ENCODE assay signal across 21 cellular contexts in the genomic region with DNA sequence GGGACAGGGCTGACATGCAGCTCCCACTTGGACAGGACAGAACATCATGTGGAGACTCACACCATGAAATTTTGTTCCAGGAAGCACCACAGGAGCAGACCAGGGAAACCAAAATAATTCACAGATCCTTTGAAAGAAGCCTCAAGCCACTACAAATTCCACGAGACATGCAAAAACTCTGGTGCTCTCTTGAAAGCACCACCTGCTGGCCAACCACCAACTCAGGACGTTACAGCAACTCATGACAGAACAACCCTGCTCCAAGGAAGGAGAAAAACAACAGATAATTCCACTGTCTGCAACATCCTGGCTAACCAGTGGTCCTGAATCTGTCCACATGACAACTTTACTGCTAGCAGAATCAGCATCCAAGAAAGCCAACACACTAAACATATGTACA.
"Had no signal": no experiment of that assay in that cellular context is flagged by ENCODE, and none has a peak within 500 bp of the region (broad histone marks: within the 10 kb centered on the region; RNA-seq: fewer than 3 reads in every experiment).

No MANE protein-coding gene starts in this region.

- DNase-seq: activated CD4-positive, alpha-beta T cell treated with anti-CD3 and anti-CD28 coated beads, Interleukin-2, amount 50 U/mL, for 48 hours; activated gamma-delta T cell; adrenal gland; dermis blood vessel endothelial cell; effector memory CD4-positive, alpha-beta T cell; foreskin fibroblast; islet precursor cell; lower lobe of right lung; nucleus accumbens; posterior cingulate gyrus; sigmoid colon; stimulated activated CD4-positive, alpha-beta T cell treated with anti-CD3 and anti-CD28 coated beads, Interleukin-4, amount 100 ng/mL, for 4 hours; T-helper 17 cell; testis; upper lobe of right lung had no signal

- H3K27ac Mint-ChIP-seq: activated naive CD4-positive, alpha-beta T cell treated with anti-CD3 and anti-CD28 coated beads, Interleukin-2, amount 50 U/mL, for 24 hours; natural killer cell treated with Interleukin-12 subunit alpha and Interleukin-12 subunit beta and Interleukin-15 and Interleukin-18, amount 100 ng/mL, for 72 hours; stimulated activated memory B cell treated with anti-CD40 and anti-IgM and Interleukin-4, amounts not matched to agents 10 μg/mL and 1 μg/mL and 100 μg/mL, for 72 hours; T-helper 17 cell had no signal

- H3K27ac ChIP-seq: adrenal gland, cardiac muscle cell, hepatocyte, lower lobe of right lung, sigmoid colon, testis, upper lobe of right lung, VCaP had no signal

- H3K9me3 ChIP-seq: adrenal gland, sigmoid colon, testis, upper lobe of right lung had no signal

- H3K27me3 Mint-ChIP-seq: activated naive CD4-positive, alpha-beta T cell treated with anti-CD3 and anti-CD28 coated beads, Interleukin-2, amount 50 U/mL, for 24 hours; natural killer cell treated with Interleukin-12 subunit alpha and Interleukin-12 subunit beta and Interleukin-15 and Interleukin-18, amount 100 ng/mL, for 72 hours; T-helper 17 cell had no signal

- ATAC-seq: lower lobe of right lung; natural killer cell treated with Interleukin-12 subunit alpha and Interleukin-12 subunit beta and Interleukin-15 and Interleukin-18, amount 100 ng/mL, for 72 hours; stimulated activated memory B cell treated with anti-CD40 and anti-IgM and Interleukin-4, amounts not matched to agents 10 μg/mL and 1 μg/mL and 100 μg/mL, for 72 hours; T-helper 17 cell; upper lobe of right lung had no signal

- H3K27me3 ChIP-seq: adrenal gland, cardiac muscle cell, hepatocyte, sigmoid colon, testis, upper lobe of right lung had no signal

- H3K4me1 Mint-ChIP-seq: activated naive CD4-positive, alpha-beta T cell treated with anti-CD3 and anti-CD28 coated beads, Interleukin-2, amount 50 U/mL, for 24 hours; stimulated activated memory B cell treated with anti-CD40 and anti-IgM and Interleukin-4, amounts not matched to agents 10 μg/mL and 1 μg/mL and 100 μg/mL, for 72 hours; T-helper 17 cell had no signal

- H3K36me3 Mint-ChIP-seq: activated naive CD4-positive, alpha-beta T cell treated with anti-CD3 and anti-CD28 coated beads, Interleukin-2, amount 50 U/mL, for 24 hours had no signal

- H3K4me3 ChIP-seq: adrenal gland, cardiac muscle cell, hepatocyte, lower lobe of right lung, sigmoid colon, testis, upper lobe of right lung had no signal

- H3K4me1 ChIP-seq: adrenal gland, lower lobe of right lung, sigmoid colon, testis, upper lobe of right lung had no signal

- H3K36me3 ChIP-seq: adrenal gland, cardiac muscle cell, lower lobe of right lung, sigmoid colon, upper lobe of right lung had no signal

- H3K4me3 Mint-ChIP-seq: activated naive CD4-positive, alpha-beta T cell treated with anti-CD3 and anti-CD28 coated beads, Interleukin-2, amount 50 U/mL, for 24 hours; natural killer cell treated with Interleukin-12 subunit alpha and Interleukin-12 subunit beta and Interleukin-15 and Interleukin-18, amount 100 ng/mL, for 72 hours; stimulated activated memory B cell treated with anti-CD40 and anti-IgM and Interleukin-4, amounts not matched to agents 10 μg/mL and 1 μg/mL and 100 μg/mL, for 72 hours; T-helper 17 cell had no signal
